Comparison of ENCODE assay signal across 10 cellular contexts in genomic region chr9:127336708-127337352, GRCh38.
A peak's percentile ranks its signal among the peaks of the same experiment; 100 is the strongest.
DNase-seq lines count a peak whose midpoint lies in the region; ATAC-seq and TF ChIP-seq lines count a peak whose summit lies in the region.
"Had no signal": no experiment of that assay in that cellular context is flagged by ENCODE, and none has a peak within 500 bp of the region (broad histone marks: within the 10 kb centered on the region; RNA-seq: fewer than 3 reads in every experiment).

No MANE protein-coding gene starts in this region.

- H3F3A ChIP-seq in PC-9 (ENCODE audit: insufficient read depth, low read depth) = peaks cover 25% of the 10 kb centered on the region

- H3K4me3 ChIP-seq in PC-9 (peak overlapping the region; percentile 5; the same call in 1 of the 2 replicates), esophagus muscularis mucosa (no peak overlapping the region), muscle layer of duodenum (ENCODE audit: low read depth in 1 of 2, low read length in 2 of 2) (peak overlapping the region in 1 of 2 donors; percentile 9), Karpas-422 (ENCODE audit: low read length) (no peak overlapping the region)

- no peaks in the 10 kb centered on the region for H3K36me3 Mint-ChIP-seq in activated CD4-positive, alpha-beta T cell treated with anti-CD3 and anti-CD28 coated beads, Interleukin-2, amount 10 ng/mL, durations not matched to agents 7 days and 5 days (ENCODE audit: low read depth)
- H3K36me3 Mint-ChIP-seq: activated naive CD4-positive, alpha-beta T cell treated with anti-CD3 and anti-CD28 coated beads, Interleukin-2, amount 50 U/mL, for 72 hours had no signal

- 0% methylated on average over 2 of the region's 2 CpGs for WGBS in esophagus muscularis mucosa

- H3K9me2 ChIP-seq in PC-9 (ENCODE audit: insufficient read depth) (no peaks in the 10 kb centered on the region), Karpas-422 (replicated peaks; ENCODE audit: insufficient read depth, low read length) (no peaks in the 10 kb centered on the region)

- ATAC-seq in HG03280 (IDR thresholded peaks at IDR 0.05; ENCODE audit: unreplicated experiment) (no peak), GM18867 (IDR thresholded peaks at IDR 0.05; ENCODE audit: unreplicated experiment) (no peak)
- ATAC-seq: activated naive CD4-positive, alpha-beta T cell treated with anti-CD3 and anti-CD28 coated beads, Interleukin-2, amount 50 U/mL, for 72 hours had no signal

- H3K27me3 Mint-ChIP-seq in activated CD4-positive, alpha-beta T cell treated with anti-CD3 and anti-CD28 coated beads, Interleukin-2, amount 10 ng/mL, durations not matched to agents 7 days and 5 days = peaks cover 14% of the 10 kb centered on the region

- in situ Hi-C loops in ACHN (cut with HindIII; ENCODE audit: low pct_ligation_motif_present, low pct_unique_long_range_greater_than_20kb, low sequenced_read_pairs) = no loop called here

- no peak overlapping the region for H3K9ac ChIP-seq in Karpas-422 (ENCODE audit: low read length)

- TF ChIP-seq EP300 in esophagus muscularis mucosa (IDR thresholded peaks at IDR 0.05) = no peak

- H2AFZ ChIP-seq in PC-9 (no peak overlapping the region), Karpas-422 (ENCODE audit: low read length) (no peak overlapping the region)

- no TSS peak for BruUV-seq in PC-9 (replicated peaks; lab: Mats Ljungman, UMichigan)

- TF ChIP-seq POLR2A in esophagus muscularis mucosa (IDR thresholded peaks at IDR 0.05; ENCODE audit: low read depth) = no peak

- H3K79me2 ChIP-seq in PC-9 (ENCODE audit: low read depth) (no peaks in the 10 kb centered on the region), Karpas-422 (ENCODE audit: low read length) (no peaks in the 10 kb centered on the region)

- CTCF ChIA-PET in PC-9 (lab: Charles Lee) = interaction anchor here (0.6 kb wide), 1 partner anchor 57 kb away, joined by 10 read pairs; no protein-coding TSS in a partner anchor
- CTCF ChIA-PET in activated CD4-positive, alpha-beta T cell treated with anti-CD3 and anti-CD28 coated beads, Interleukin-2, amount 10 ng/mL, durations not matched to agents 7 days and 5 days (lab: Charles Lee) = interaction anchor here (0.8 kb wide), 1 partner anchor 263 kb away, joined by 3 read pairs; no protein-coding TSS in a partner anchor

- H3K4me2 ChIP-seq in PC-9 (peak overlapping the region; percentile 58), Karpas-422 (ENCODE audit: low read depth, low read length, poor library complexity, severe bottlenecking) (no peak overlapping the region)

- H3K36me3 ChIP-seq in PC-9 (ENCODE audit: low read depth) (no peaks in the 10 kb centered on the region), esophagus muscularis mucosa (peaks cover 0 to 33% (median 6%) of the 10 kb centered on the region in 4 donors), muscle layer of duodenum (ENCODE audit: control insufficient read depth in 1 of 2, insufficient read depth in 2 of 2, low read length in 2 of 2) (peaks cover 0 to 14% of the 10 kb centered on the region in 2 donors), Karpas-422 (ENCODE audit: insufficient read depth, low read length) (no peaks in the 10 kb centered on the region)

- no peaks in the 10 kb centered on the region for H3K27me3 ChIP-seq in PC-9 (ENCODE audit: insufficient read depth, low read depth)
- no peaks in the 10 kb centered on the region for H3K27me3 ChIP-seq in esophagus muscularis mucosa
- H3K27me3 ChIP-seq in muscle layer of duodenum (ENCODE audit: low read depth, low read length) = no peaks in the 10 kb centered on the region
- no peaks in the 10 kb centered on the region for H3K27me3 ChIP-seq in Karpas-422 (ENCODE audit: low read length)

- peaks cover 47% of the 10 kb centered on the region for H3K4me1 ChIP-seq in PC-9 (replicated peaks; ENCODE audit: insufficient read depth)
- H3K4me1 ChIP-seq in esophagus muscularis mucosa = peaks cover 37 to 73% (median 55%) of the 10 kb centered on the region in 4 donors
- H3K4me1 ChIP-seq in muscle layer of duodenum (ENCODE audit: control insufficient read depth in 1 of 2, insufficient read depth in 2 of 2, low read length in 2 of 2) = peaks cover 31 to 35% of the 10 kb centered on the region in 2 donors
- no peaks in the 10 kb centered on the region for H3K4me1 ChIP-seq in Karpas-422 (ENCODE audit: low read length)

- H3K9me3 Mint-ChIP-seq in activated CD4-positive, alpha-beta T cell treated with anti-CD3 and anti-CD28 coated beads, Interleukin-2, amount 10 ng/mL, durations not matched to agents 7 days and 5 days = no peaks in the 10 kb centered on the region
- H3K9me3 Mint-ChIP-seq: activated naive CD4-positive, alpha-beta T cell treated with anti-CD3 and anti-CD28 coated beads, Interleukin-2, amount 50 U/mL, for 72 hours had no signal

- no peak overlapping the region for H3K27ac Mint-ChIP-seq in activated CD4-positive, alpha-beta T cell treated with anti-CD3 and anti-CD28 coated beads, Interleukin-2, amount 10 ng/mL, durations not matched to agents 7 days and 5 days
- H3K27ac Mint-ChIP-seq: activated naive CD4-positive, alpha-beta T cell treated with anti-CD3 and anti-CD28 coated beads, Interleukin-2, amount 50 U/mL, for 72 hours had no signal

- H3K27ac ChIP-seq in PC-9 = peak overlapping the region; percentile 57
- peak overlapping the region; percentile 53 to 76 (median 72) for H3K27ac ChIP-seq in esophagus muscularis mucosa (replicated peaks in 1 of 4)
- H3K27ac ChIP-seq in muscle layer of duodenum (ENCODE audit: low read length) = peak overlapping the region; percentile 67
- no peak overlapping the region for H3K27ac ChIP-seq in Karpas-422 (ENCODE audit: low read length)
- H3K27ac ChIP-seq: C4-2B had no signal

- DNase-seq in ACHN = peak; percentile 82
- DNase-seq in PC-9 = peak; percentile 76 to 95
- DNase-seq in esophagus muscularis mucosa (ENCODE audit: extremely low spot score) = peak; percentile 96
- DNase-seq in Karpas-422 = no peak
- DNase-seq in activated CD4-positive, alpha-beta T cell treated with anti-CD3 and anti-CD28 coated beads, Interleukin-2, amount 10 ng/mL, durations not matched to agents 7 days and 5 days = no peak

- no peak for TF ChIP-seq CTCF in PC-9 (conservative IDR thresholded peaks at IDR 0.05)
- TF ChIP-seq CTCF in esophagus muscularis mucosa (IDR thresholded peaks at IDR 0.05) = no peak

- H3K4me3 Mint-ChIP-seq in activated CD4-positive, alpha-beta T cell treated with anti-CD3 and anti-CD28 coated beads, Interleukin-2, amount 10 ng/mL, durations not matched to agents 7 days and 5 days = no peak overlapping the region

- intact Hi-C loops in PC-9 (cut with micrococcal nuclease; ENCODE audit: unreplicated experiment) = loop anchor here (2.0 kb wide), 1 partner anchor 26 kb away; no protein-coding TSS in a partner anchor
- intact Hi-C loops in esophagus muscularis mucosa (cut with DNase I) = no loop called here

- no peaks in the 10 kb centered on the region for H4K20me1 ChIP-seq in PC-9 (ENCODE audit: insufficient read depth)
- no peaks in the 10 kb centered on the region for H4K20me1 ChIP-seq in Karpas-422 (ENCODE audit: insufficient read depth, low read depth, low read length)

- H3K4me1 Mint-ChIP-seq in activated CD4-positive, alpha-beta T cell treated with anti-CD3 and anti-CD28 coated beads, Interleukin-2, amount 10 ng/mL, durations not matched to agents 7 days and 5 days = no peaks in the 10 kb centered on the region

- POLR2A ChIA-PET in PC-9 (lab: Charles Lee; ENCODE audit: unreplicated experiment) = no interaction called here
- POLR2A ChIA-PET in activated CD4-positive, alpha-beta T cell treated with anti-CD3 and anti-CD28 coated beads, Interleukin-2, amount 10 ng/mL, durations not matched to agents 7 days and 5 days (lab: Charles Lee) = no interaction called here

- no peaks in the 10 kb centered on the region for H3K9me3 ChIP-seq in PC-9 (ENCODE audit: insufficient read depth, low read depth)
- no peaks in the 10 kb centered on the region for H3K9me3 ChIP-seq in esophagus muscularis mucosa
- H3K9me3 ChIP-seq in muscle layer of duodenum (ENCODE audit: control insufficient read depth in 1 of 2, low read length in 2 of 2) = no peaks in the 10 kb centered on the region
- no peaks in the 10 kb centered on the region for H3K9me3 ChIP-seq in Karpas-422 (ENCODE audit: low read length)

Comparison
In these comparisons a context has a peak if more than half of its experiments do, and no peak if none do; other contexts are left out.
1. DNase-seq: peak in ACHN (single experiment), PC-9 (2 of 2) and esophagus muscularis mucosa (single experiment); none in Karpas-422 (single experiment) and activated CD4-positive, alpha-beta T cell treated with anti-CD3 and anti-CD28 coated beads, Interleukin-2, amount 10 ng/mL, durations not matched to agents 7 days and 5 days (single experiment).